8 cellular contexts compared by ENCODE assay signal in genomic region chr1:66294692-66295384, GRCh38.
DNase-seq lines count a peak whose midpoint lies in the region; ATAC-seq and TF ChIP-seq lines count a peak whose summit lies in the region.
"Had no signal": no experiment of that assay in that cellular context is flagged by ENCODE, and none has a peak within 500 bp of the region (broad histone marks: within the 10 kb centered on the region; RNA-seq: fewer than 3 reads in every experiment).

No MANE protein-coding gene starts in this region.

- no peaks in the 10 kb centered on the region for H3K27me3 ChIP-seq in RWPE2 (ENCODE audit: insufficient read depth, poor library complexity, severe bottlenecking)

- no peak for TF ChIP-seq CTCF in RWPE2 (IDR thresholded peaks at IDR 0.05; ENCODE audit: poor library complexity, severe bottlenecking)
- TF ChIP-seq CTCF in fibroblast of mammary gland (conservative IDR thresholded peaks at IDR 0.05; ENCODE audit: control insufficient read depth, insufficient read depth, low read depth, low read length) = no peak

- no peaks in the 10 kb centered on the region for H3K9me3 Mint-ChIP-seq in stimulated activated effector memory CD8-positive, alpha-beta T cell treated with anti-CD3 and anti-CD28 coated beads, Interleukin-12 subunit alpha, Interleukin-12 subunit beta, amount 100 ng/mL, for 72 hours

- no peaks in the 10 kb centered on the region for H3K36me3 Mint-ChIP-seq in stimulated activated effector memory CD8-positive, alpha-beta T cell treated with anti-CD3 and anti-CD28 coated beads, Interleukin-12 subunit alpha, Interleukin-12 subunit beta, amount 100 ng/mL, for 72 hours

- DNase-seq in H4 (ENCODE audit: low spot score) (peak; percentile 58), RWPE2 (ENCODE audit: low spot score) (no peak), fibroblast of mammary gland (ENCODE audit: low read depth) (peak; percentile 77), NCI-H1694 treated with DMSO at 0.1 percent for 48 hours (lab: John Stamatoyannopoulos, UW) (no peak), inferior parietal cortex (ENCODE audit: extremely low spot score) (no peak), SK-N-DZ (ENCODE audit: low spot score) (no peak)
- DNase-seq in stimulated activated effector memory CD8-positive, alpha-beta T cell treated with anti-CD3 and anti-CD28 coated beads, Interleukin-12 subunit alpha, Interleukin-12 subunit beta, amount 100 ng/mL, for 72 hours (ENCODE audit: low spot score in 2 of 2) = no peak
- DNase-seq: activated CD8-positive, alpha-beta memory T cell treated with anti-CD3 and anti-CD28 coated beads for 24 hours had no signal

- H3K4me3 ChIP-seq in RWPE2 (ENCODE audit: severe bottlenecking) (no peak overlapping the region), fibroblast of mammary gland (ENCODE audit: control insufficient read depth, low read depth, low read length) (no peak overlapping the region)

- H3K36me3 ChIP-seq in RWPE2 (ENCODE audit: low read depth) = no peaks in the 10 kb centered on the region

- H3K27ac ChIP-seq in RWPE2 (ENCODE audit: poor library complexity, severe bottlenecking) = peak overlapping the region; percentile 91

- peak; percentile 96 for ATAC-seq in RWPE2 (ENCODE audit: low read depth)
- ATAC-seq in stimulated activated effector memory CD8-positive, alpha-beta T cell treated with anti-CD3 and anti-CD28 coated beads, Interleukin-12 subunit alpha, Interleukin-12 subunit beta, amount 100 ng/mL, for 72 hours = peak; percentile 87

- H3K4me1 Mint-ChIP-seq in stimulated activated effector memory CD8-positive, alpha-beta T cell treated with anti-CD3 and anti-CD28 coated beads, Interleukin-12 subunit alpha, Interleukin-12 subunit beta, amount 100 ng/mL, for 72 hours = peaks cover 25% of the 10 kb centered on the region

- no peak overlapping the region for H3K27ac Mint-ChIP-seq in stimulated activated effector memory CD8-positive, alpha-beta T cell treated with anti-CD3 and anti-CD28 coated beads, Interleukin-12 subunit alpha, Interleukin-12 subunit beta, amount 100 ng/mL, for 72 hours

- no peak overlapping the region for H3K4me3 Mint-ChIP-seq in stimulated activated effector memory CD8-positive, alpha-beta T cell treated with anti-CD3 and anti-CD28 coated beads, Interleukin-12 subunit alpha, Interleukin-12 subunit beta, amount 100 ng/mL, for 72 hours

- peaks cover 34% of the 10 kb centered on the region for H3K4me1 ChIP-seq in RWPE2 (ENCODE audit: insufficient read depth, poor library complexity, severe bottlenecking)

- no peaks in the 10 kb centered on the region for H3K9me3 ChIP-seq in RWPE2 (ENCODE audit: severe bottlenecking)

Comparison
In these comparisons a context has a peak if more than half of its experiments do, and no peak if none do; other contexts are left out.
1. DNase-seq: peak in H4 (single experiment) and fibroblast of mammary gland (single experiment); none in RWPE2 (single experiment), stimulated activated effector memory CD8-positive, alpha-beta T cell treated with anti-CD3 and anti-CD28 coated beads, Interleukin-12 subunit alpha, Interleukin-12 subunit beta, amount 100 ng/mL, for 72 hours (0 of 2), NCI-H1694 treated with DMSO at 0.1 percent for 48 hours (single experiment), inferior parietal cortex (single experiment) and SK-N-DZ (single experiment).